In genomic region chr12:27822076-27822712, GRCh38 we compare ENCODE assay signal across 9 cellular contexts. TPM values are rescaled to one million over a fixed set of nuclear protein-coding genes. Genes with fewer than 3 reads are reported as not detected.
A peak's percentile ranks its signal among the peaks of the same experiment; 100 is the strongest.
DNase-seq lines count a peak whose midpoint lies in the region; ATAC-seq and TF ChIP-seq lines count a peak whose summit lies in the region.
"Had no signal": no experiment of that assay in that cellular context is flagged by ENCODE, and none has a peak within 500 bp of the region (broad histone marks: within the 10 kb centered on the region; RNA-seq: fewer than 3 reads in every experiment).

No MANE protein-coding gene starts in this region.

- ATAC-seq in GM21390 (IDR thresholded peaks at IDR 0.05; ENCODE audit: unreplicated experiment), result peak; percentile 71
- ATAC-seq in esophagus mucosa, result peak; percentile 91

- peaks cover 30% of the 10 kb centered on the region for H3K27me3 Mint-ChIP-seq in activated CD4-positive, alpha-beta T cell treated with anti-CD3 and anti-CD28 coated beads, Interleukin-2, amount 10 ng/mL, durations not matched to agents 7 days and 5 days

- no peak for TF ChIP-seq CTCF in AG10803 (conservative IDR thresholded peaks at IDR 0.05; ENCODE audit: low read length)

- in situ Hi-C loops in G401 (cut with HindIII; ENCODE audit: low sequenced_read_pairs), result no loop called here

- no peak overlapping the region for H3K4me3 ChIP-seq in AG10803 (ENCODE audit: low read length)

- no peak overlapping the region for H3K27ac Mint-ChIP-seq in activated CD4-positive, alpha-beta T cell treated with anti-CD3 and anti-CD28 coated beads, Interleukin-2, amount 10 ng/mL, durations not matched to agents 7 days and 5 days

- DNase-seq in AG10803 (ENCODE audit: low read depth) (peak; percentile 46), HK-2 (ENCODE audit: unreplicated experiment) (peak; percentile 16), G401 (ENCODE audit: low spot score) (no peak), NCI-H146 treated with DMSO at 0.1 percent for 48 hours (lab: John Stamatoyannopoulos, UW; ENCODE audit: unreplicated experiment) (no peak)
- DNase-seq in activated CD4-positive, alpha-beta T cell treated with anti-CD3 and anti-CD28 coated beads, Interleukin-2, amount 10 ng/mL, durations not matched to agents 7 days and 5 days, result peak; percentile 39
- peak; percentile 50 to 60 for DNase-seq in stimulated activated CD8-positive, alpha-beta memory T cell treated with anti-CD3 and anti-CD28 coated beads, Interleukin-7, amount 100 ng/mL, for 4 hours (ENCODE audit: low read depth in 2 of 2)
- DNase-seq: left cardiac atrium had no signal

- peak overlapping the region; percentile 14 for H3K4me3 Mint-ChIP-seq in activated CD4-positive, alpha-beta T cell treated with anti-CD3 and anti-CD28 coated beads, Interleukin-2, amount 10 ng/mL, durations not matched to agents 7 days and 5 days

- POLR2A ChIA-PET in activated CD4-positive, alpha-beta T cell treated with anti-CD3 and anti-CD28 coated beads, Interleukin-2, amount 10 ng/mL, durations not matched to agents 7 days and 5 days (lab: Charles Lee), result interaction anchor here (1.0 kb wide), 1 partner anchor 42 kb away, joined by 3 read pairs; no protein-coding TSS in a partner anchor

- no peaks in the 10 kb centered on the region for H3K9me3 Mint-ChIP-seq in activated CD4-positive, alpha-beta T cell treated with anti-CD3 and anti-CD28 coated beads, Interleukin-2, amount 10 ng/mL, durations not matched to agents 7 days and 5 days

- H3K36me3 Mint-ChIP-seq in activated CD4-positive, alpha-beta T cell treated with anti-CD3 and anti-CD28 coated beads, Interleukin-2, amount 10 ng/mL, durations not matched to agents 7 days and 5 days (ENCODE audit: low read depth), result no peaks in the 10 kb centered on the region

- peaks cover 29% of the 10 kb centered on the region for H3K4me1 Mint-ChIP-seq in activated CD4-positive, alpha-beta T cell treated with anti-CD3 and anti-CD28 coated beads, Interleukin-2, amount 10 ng/mL, durations not matched to agents 7 days and 5 days

- CTCF ChIA-PET in activated CD4-positive, alpha-beta T cell treated with anti-CD3 and anti-CD28 coated beads, Interleukin-2, amount 10 ng/mL, durations not matched to agents 7 days and 5 days (lab: Charles Lee), result interaction anchor here (0.5 to 1.9 kb wide), 11 partner anchors 11 to 887 kb away, joined by 3 to 13 read pairs (median 3); partner anchors contain the start of genes KLHL42 and MANSC4

RNA-seq across cellular contexts. Expression of gene MANSC4, which starts 42.2 kb away (rescaled TPM):
- not detected for total RNA-seq in activated CD4-positive, alpha-beta T cell treated with anti-CD3 and anti-CD28 coated beads, Interleukin-2, amount 10 ng/mL, durations not matched to agents 7 days and 5 days
- not detected for total RNA-seq in esophagus mucosa
- total RNA-seq in G401 (2014; rRNA removed; shearing (Covaris generic)), result not detected in 2 replicates
- total RNA-seq: left cardiac atrium had no signal

RNA-seq across cellular contexts. Expression of gene KLHL42, which starts 42.2 kb away (rescaled TPM):
- 10 to 100 TPM; 13.6 to 15.2 TPM for total RNA-seq in activated CD4-positive, alpha-beta T cell treated with anti-CD3 and anti-CD28 coated beads, Interleukin-2, amount 10 ng/mL, durations not matched to agents 7 days and 5 days
- 7.1 TPM for total RNA-seq in esophagus mucosa
- 6.5 and 15.1 TPM in 2 replicates for total RNA-seq in G401 (2014; rRNA removed; shearing (Covaris generic))

Comparison
In these comparisons a context has a peak if more than half of its experiments do, and no peak if none do; other contexts are left out.
1. DNase-seq: peak in AG10803 (single experiment), HK-2 (single experiment), activated CD4-positive, alpha-beta T cell treated with anti-CD3 and anti-CD28 coated beads, Interleukin-2, amount 10 ng/mL, durations not matched to agents 7 days and 5 days (single experiment) and stimulated activated CD8-positive, alpha-beta memory T cell treated with anti-CD3 and anti-CD28 coated beads, Interleukin-7, amount 100 ng/mL, for 4 hours (2 of 2); none in G401 (single experiment) and NCI-H146 treated with DMSO at 0.1 percent for 48 hours (single experiment).